24 cellular contexts compared by ENCODE assay signal in the genomic region with DNA sequence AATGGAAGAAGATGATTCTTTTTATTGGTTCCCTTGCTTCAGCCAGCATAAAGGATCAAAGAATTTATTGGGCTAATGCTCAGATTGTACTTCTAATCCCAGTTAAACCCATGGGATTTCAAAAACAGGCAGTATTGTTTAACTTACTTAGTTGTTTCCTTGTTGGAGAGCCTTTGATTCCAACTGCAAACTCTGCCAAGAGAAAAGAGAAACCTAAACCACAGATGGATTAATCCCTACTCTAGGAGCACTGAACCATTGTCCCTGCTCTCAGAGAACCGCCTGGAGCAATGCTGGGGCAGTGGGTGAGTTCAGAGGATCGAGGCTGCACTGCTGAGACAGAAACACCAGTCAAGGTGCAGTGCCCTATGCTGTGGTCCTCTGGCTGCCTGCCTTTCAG. TPM values are rescaled to one million over a fixed set of nuclear protein-coding genes. Genes with fewer than 3 reads are reported as not detected.
A peak's percentile ranks its signal among the peaks of the same experiment; 100 is the strongest.
DNase-seq lines count a peak whose midpoint lies in the region; FAIRE-seq and TF ChIP-seq lines count a peak whose summit lies in the region.
"Had no signal": no experiment of that assay in that cellular context is flagged by ENCODE, and none has a peak within 500 bp of the region (broad histone marks: within the 10 kb centered on the region; RNA-seq: fewer than 3 reads in every experiment).

No MANE protein-coding gene starts in this region.

- H3K27me3 ChIP-seq in GM23248 (replicated peaks; ENCODE audit: insufficient read depth) (no peaks in the 10 kb centered on the region), mammary epithelial cell (ENCODE audit: insufficient read depth, low read length) (no peaks in the 10 kb centered on the region), osteoblast (ENCODE audit: insufficient read depth, low read length) (no peaks in the 10 kb centered on the region), thyroid gland (no peaks in the 10 kb centered on the region)
- H3K27me3 ChIP-seq: hepatocyte, right lobe of liver, tibial artery had no signal

- H3K36me3 ChIP-seq in GM23248 (ENCODE audit: low read depth) = no peaks in the 10 kb centered on the region
- H3K36me3 ChIP-seq in mammary epithelial cell (ENCODE audit: insufficient read depth, low read length) = no peaks in the 10 kb centered on the region
- no peaks in the 10 kb centered on the region for H3K36me3 ChIP-seq in osteoblast (ENCODE audit: insufficient read depth, low read length)
- no peaks in the 10 kb centered on the region for H3K36me3 ChIP-seq in thyroid gland
- H3K36me3 ChIP-seq: esophagus squamous epithelium, right lobe of liver, tibial artery had no signal

- H3K79me2 ChIP-seq in GM23248 (ENCODE audit: insufficient read depth) (no peaks in the 10 kb centered on the region), mammary epithelial cell (ENCODE audit: insufficient read depth, low read length) (no peaks in the 10 kb centered on the region), osteoblast (ENCODE audit: insufficient read depth, low read length) (no peaks in the 10 kb centered on the region)
- H3K79me2 ChIP-seq: hepatocyte had no signal

- H4K20me1 ChIP-seq in GM23248 (ENCODE audit: insufficient read depth) (no peaks in the 10 kb centered on the region), mammary epithelial cell (ENCODE audit: insufficient read depth, low read length) (no peaks in the 10 kb centered on the region), osteoblast (ENCODE audit: insufficient read depth, low read length) (no peaks in the 10 kb centered on the region)

- CTCF ChIA-PET in mammary epithelial cell (lab: Charles Lee; ENCODE audit: low non-redundant PET) = no interaction called here

- H3K27ac ChIP-seq in GM23248 (0 out of 2 replicates have a peak overlapping the region, but pooled peaks have one; percentile 17), mammary epithelial cell (ENCODE audit: insufficient read depth, low read depth, low read length) (no peak overlapping the region), osteoblast (ENCODE audit: low read depth, low read length) (peak overlapping the region; percentile 5), thyroid gland (no peak overlapping the region)
- H3K27ac ChIP-seq: esophagus squamous epithelium, hepatocyte, right lobe of liver, tibial artery had no signal

- TF ChIP-seq CTCF in mammary epithelial cell (conservative IDR thresholded peaks at IDR 0.05 in 1 of 2, IDR thresholded peaks at IDR 0.05 in 1 of 2; ENCODE audit: extremely low read depth in 1 of 2, insufficient read depth in 1 of 2, low read depth in 1 of 2, low read length in 2 of 2) (no peak), osteoblast (IDR thresholded peaks at IDR 0.05; ENCODE audit: extremely low read depth, low read depth, low read length) (no peak), thyroid gland (IDR thresholded peaks at IDR 0.05) (no peak)

- no peak overlapping the region for H3K4me2 ChIP-seq in GM23248 (ENCODE audit: unreplicated experiment)
- no peak overlapping the region for H3K4me2 ChIP-seq in mammary epithelial cell (ENCODE audit: insufficient read depth, low read depth, low read length)
- H3K4me2 ChIP-seq in osteoblast (ENCODE audit: insufficient read depth, low read length) = no peak overlapping the region
- H3K4me2 ChIP-seq: hepatocyte had no signal

- DNase-seq in GM23248 = no peak
- peak; percentile 18 for DNase-seq in NCI-H2107 (lab: John Stamatoyannopoulos, UW)
- DNase-seq in mammary epithelial cell = no peak
- DNase-seq in osteoblast (ENCODE audit: insufficient read length, low spot score, missing footprints) = no peak
- no peak for DNase-seq in OCI-M1 (lab: John Stamatoyannopoulos, UW)
- no peak for DNase-seq in thyroid gland
- no peak for DNase-seq in GM19239 (ENCODE audit: insufficient read length, low spot score)
- DNase-seq: activated CD4-positive, alpha-beta T cell treated with anti-CD3 and anti-CD28 coated beads for 4 hours; activated CD8-positive, alpha-beta memory T cell treated with anti-CD3 and anti-CD28 coated beads, Interleukin-2, amount 10 ng/mL, durations not matched to agents 7 days and 5 days; effector CD8-positive, alpha-beta T cell; esophagus squamous epithelium; GOT3; NCI-H146; NCI-H345; NK-92 treated with Interleukin-12 subunit alpha and Interleukin-12 subunit beta, amount 100 ng/mL, for 24 hours; right lobe of liver; RPMI8226; tibial artery had no signal

- H3K4me3 ChIP-seq in GM23248 = no peak overlapping the region
- no peak overlapping the region for H3K4me3 ChIP-seq in mammary epithelial cell (replicated peaks in 1 of 3; ENCODE audit: insufficient read depth in 1 of 3, low read depth in 2 of 3, low read length in 3 of 3)
- H3K4me3 ChIP-seq in osteoblast (ENCODE audit: insufficient read depth, low read length) = no peak overlapping the region
- no peak overlapping the region for H3K4me3 ChIP-seq in thyroid gland (replicated peaks in 1 of 3)
- H3K4me3 ChIP-seq: esophagus squamous epithelium, hepatocyte, right lobe of liver, tibial artery had no signal

- no TSS peak for BruUV-seq in mammary epithelial cell (replicated peaks; lab: Mats Ljungman, UMichigan)

- H3K9me3 ChIP-seq in GM23248 (ENCODE audit: low read depth) (no peaks in the 10 kb centered on the region), mammary epithelial cell (replicated peaks; ENCODE audit: insufficient read depth, low read length) (no peaks in the 10 kb centered on the region), osteoblast (ENCODE audit: low read depth, low read length) (no peaks in the 10 kb centered on the region), thyroid gland (no peaks in the 10 kb centered on the region)
- H3K9me3 ChIP-seq: Caco-2, esophagus squamous epithelium, right lobe of liver, tibial artery had no signal

- peaks cover 71% of the 10 kb centered on the region for H3F3A ChIP-seq in GM23248 (ENCODE audit: insufficient read depth)

- no peak for FAIRE-seq in GM19239 (lab: Jason Lieb, UNC)
- FAIRE-seq: islet of Langerhans, TTC549 had no signal

- H2AFZ ChIP-seq in GM23248 (no peak overlapping the region), mammary epithelial cell (ENCODE audit: low read depth, low read length) (peak overlapping the region; percentile 46), osteoblast (ENCODE audit: low read length) (no peak overlapping the region)
- H2AFZ ChIP-seq: hepatocyte had no signal

- 30 to 45% methylated on average over 2 of the region's 2 CpGs for WGBS in GM23248 (ENCODE audit: low coverage in 1 of 2, low lambda C conversion rate in 2 of 2, missing lambda C conversion rate in 2 of 2), 2 experiments
- WGBS in mammary epithelial cell (ENCODE audit: low coverage, missing lambda C conversion rate) = 6% methylated on average over 2 of the region's 2 CpGs
- 12 to 23% methylated on average over 2 of the region's 2 CpGs for WGBS in thyroid gland, 2 donors

- H3K9ac ChIP-seq in GM23248 (no peak overlapping the region), mammary epithelial cell (ENCODE audit: insufficient read depth, low read length) (no peak overlapping the region)

- no peak for TF ChIP-seq POLR2A in thyroid gland (IDR thresholded peaks at IDR 0.05)

- dilution Hi-C loops in mammary epithelial cell (cut with HindIII; ENCODE audit: low sequenced_read_pairs) = no loop called here

- intact Hi-C loops in mammary epithelial cell (cut with micrococcal nuclease) (no loop called here), thyroid gland (cut with DNase I) (no loop called here)

- in situ Hi-C loops in GM23248 (cut with MboI) (no loop called here), mammary epithelial cell (cut with MboI; ENCODE audit: low sequenced_read_pairs in 2 of 2) (no loop called here)

- no peaks in the 10 kb centered on the region; the same call in 1 of the 2 replicates for H3K9me2 ChIP-seq in GM23248 (ENCODE audit: insufficient read depth)

- H3K4me1 ChIP-seq in GM23248 (ENCODE audit: insufficient read depth) = peaks cover 78% of the 10 kb centered on the region
- peaks cover 45% of the 10 kb centered on the region for H3K4me1 ChIP-seq in mammary epithelial cell (ENCODE audit: insufficient read depth, low read length)
- peaks cover 64% of the 10 kb centered on the region for H3K4me1 ChIP-seq in osteoblast (ENCODE audit: insufficient read depth, low read length)
- H3K4me1 ChIP-seq in thyroid gland = peaks cover 0 to 4% of the 10 kb centered on the region in 2 donors
- H3K4me1 ChIP-seq: right lobe of liver had no signal

RNA-seq across cellular contexts. Expression of a gene that starts 44.9 kb away (rescaled TPM):
- 0.22 and 0.38 TPM in 2 replicates for total RNA-seq in GM23248 (2014; rRNA removed; shearing (Covaris generic))
- polyA plus RNA-seq in GM23248 (2016; fragmentation: Nextera tagmentation; extraction: Ambion mirVana) (0.69 and 1.5 TPM in 2 replicates), mammary epithelial cell (0.03 TPM)
- total RNA-seq in mammary epithelial cell (under 1 TPM in 1 of 2 donors, not detected in 1; 0.17 TPM), osteoblast (8.0 and 12.1 TPM in 2 replicates), thyroid gland (1 to 10 TPM in 1 of 4 donors, under 1 TPM in 2, not detected in 1; 0.33 to 4.0 (median 0.54) TPM)
- not detected for polyA minus RNA-seq in mammary epithelial cell
- total RNA-seq: activated CD8-positive, alpha-beta memory T cell treated with anti-CD3 and anti-CD28 coated beads, Interleukin-2, amount 10 ng/mL, durations not matched to agents 7 days and 5 days; Caco-2; esophagus squamous epithelium; G401; lung microvascular endothelial cell had no signal

RNA-seq across cellular contexts. Expression of a gene that starts 56.6 kb away (rescaled TPM):
- 0.54 and 2.0 TPM in 2 replicates for total RNA-seq in GM23248 (2014; rRNA removed; shearing (Covaris generic))
- polyA plus RNA-seq in GM23248 (2016; fragmentation: Nextera tagmentation; extraction: Ambion mirVana) = 0.29 and 0.53 TPM in 2 replicates
- total RNA-seq in mammary epithelial cell = under 1 TPM in 1 of 2 donors, not detected in 1; under 0.01 TPM
- polyA plus RNA-seq in mammary epithelial cell = 0.05 TPM
- polyA minus RNA-seq in mammary epithelial cell = not detected
- 128 and 136 TPM in 2 replicates for total RNA-seq in osteoblast
- total RNA-seq in thyroid gland = 10 to 100 TPM in 3 of 4 donors, 1 to 10 TPM in 1; 6.2 to 22.9 (median 15.7) TPM
- total RNA-seq: Caco-2, G401, lung microvascular endothelial cell had no signal

Comparison
In these comparisons a context has a peak if more than half of its experiments do, and no peak if none do; other contexts are left out.
1. H3K27ac ChIP-seq: peak in GM23248 (single experiment) and osteoblast (single experiment); none in mammary epithelial cell (single experiment) and thyroid gland (0 of 3).